Comparison of ENCODE assay signal across 9 cellular contexts in genomic region chr10:13890233-13890616, GRCh38.
DNase-seq lines count a peak whose midpoint lies in the region; ATAC-seq and TF ChIP-seq lines count a peak whose summit lies in the region.
"Had no signal": no experiment of that assay in that cellular context is flagged by ENCODE, and none has a peak within 500 bp of the region (broad histone marks: within the 10 kb centered on the region; RNA-seq: fewer than 3 reads in every experiment).

No MANE protein-coding gene starts in this region.

- TF ChIP-seq CTCF in lower lobe of right lung (IDR thresholded peaks at IDR 0.05), result no peak

- H3K36me3 ChIP-seq in HUES64 (ENCODE audit: insufficient read depth, low read length), result peaks cover 9% of the 10 kb centered on the region; the same call in 1 of the 2 replicates
- H3K36me3 ChIP-seq in lower lobe of right lung, result no peaks in the 10 kb centered on the region
- no peaks in the 10 kb centered on the region for H3K36me3 ChIP-seq in subcutaneous abdominal adipose tissue (ENCODE audit: control insufficient read depth in 5 of 5, insufficient read depth in 5 of 5, low read length in 5 of 5)

- ATAC-seq in lower lobe of right lung (no peak), GM18498 (IDR thresholded peaks at IDR 0.05; ENCODE audit: unreplicated experiment) (no peak)
- ATAC-seq: GM12878 had no signal

- H3K9ac ChIP-seq in HUES64 (ENCODE audit: low read depth, low read length) (peak overlapping the region; percentile 85; the same call in 1 of the 2 replicates), subcutaneous abdominal adipose tissue (ENCODE audit: low read length in 5 of 5) (peak overlapping the region; percentile 79 to 96 (median 88))
- H3K9ac ChIP-seq: KMS-11 had no signal

- WGBS in HUES64, result 29% methylated on average over 6 of the region's 6 CpGs

- intact Hi-C loops in lower lobe of right lung (cut with DNase I), result no loop called here

- peaks cover 36% of the 10 kb centered on the region for H3K4me1 ChIP-seq in HUES64 (ENCODE audit: insufficient read depth, low read length)
- H3K4me1 ChIP-seq in lower lobe of right lung, result peaks cover 13% of the 10 kb centered on the region
- H3K4me1 ChIP-seq in subcutaneous abdominal adipose tissue (ENCODE audit: control insufficient read depth in 5 of 5, insufficient read depth in 5 of 5, low read length in 5 of 5), result peaks cover 8 to 79% (median 69%) of the 10 kb centered on the region in 5 donors

- no peaks in the 10 kb centered on the region for H3K9me3 ChIP-seq in HUES64 (ENCODE audit: insufficient read depth, low read depth, low read length)
- H3K9me3 ChIP-seq in lower lobe of right lung, result no peaks in the 10 kb centered on the region
- peaks cover 0 to 1% (median 0%) of the 10 kb centered on the region in 5 donors for H3K9me3 ChIP-seq in subcutaneous abdominal adipose tissue (ENCODE audit: control insufficient read depth in 5 of 5, low read length in 5 of 5)

- no peak overlapping the region for H3K27ac ChIP-seq in HUES64 (ENCODE audit: low read depth, low read length)
- peak overlapping the region; percentile 21 for H3K27ac ChIP-seq in cingulate gyrus (ENCODE audit: low read depth, low read length)
- H3K27ac ChIP-seq in lower lobe of right lung, result peak overlapping the region; percentile 80
- peak overlapping the region; percentile 97 for H3K27ac ChIP-seq in subcutaneous abdominal adipose tissue (ENCODE audit: low read depth, low read length)
- H3K27ac ChIP-seq: KMS-11 had no signal

- H3K4me3 ChIP-seq in HUES64 (ENCODE audit: low read length) (peak overlapping the region; percentile 74), lower lobe of right lung (peak overlapping the region; percentile 60), subcutaneous abdominal adipose tissue (ENCODE audit: low read depth in 1 of 5, low read length in 5 of 5) (peak overlapping the region; percentile 86 to 97 (median 89))
- H3K4me3 ChIP-seq: GM12878 had no signal

- no peak for DNase-seq in lower lobe of right lung
- DNase-seq in NCI-H510A (lab: John Stamatoyannopoulos, UW), result no peak
- no peak for DNase-seq in activated CD4-positive, alpha-beta T cell treated with anti-CD3 and anti-CD28 coated beads, Interleukin-2, amount 50 U/mL, for 48 hours

- H3K27me3 ChIP-seq in HUES64 (ENCODE audit: insufficient read depth, low read length) (peaks cover 39% of the 10 kb centered on the region), lower lobe of right lung (ENCODE audit: low read depth) (peaks cover 9% of the 10 kb centered on the region), subcutaneous abdominal adipose tissue (ENCODE audit: control insufficient read depth in 5 of 5, insufficient read depth in 4 of 5, low read length in 5 of 5) (no peaks in the 10 kb centered on the region)
